In the genomic region with DNA sequence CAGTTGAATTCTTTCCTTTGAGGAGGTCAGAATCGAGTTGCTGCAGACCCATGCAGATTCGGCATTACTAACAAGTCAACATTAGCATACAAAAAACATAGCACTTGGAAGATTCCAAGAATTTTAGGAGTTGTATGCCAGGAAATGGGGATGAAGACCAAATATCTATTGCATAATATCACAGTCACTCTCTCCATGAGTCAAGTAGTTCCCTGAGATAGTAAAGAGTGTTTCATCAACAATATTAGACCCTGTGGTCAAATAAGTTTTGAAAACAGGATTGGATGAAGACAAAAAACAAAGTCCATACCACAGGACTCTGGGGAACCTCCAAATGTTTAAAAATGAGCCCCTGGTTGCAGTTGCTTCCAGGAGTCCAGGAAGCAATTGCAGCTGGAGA, we compare ENCODE assay signal across 1 cellular context.
TF ChIP-seq lines count a peak whose summit lies in the region.

No MANE protein-coding gene starts in this region.

TF ChIP-seq in K562, 482 proteins besides CTCF, POLR2A, EP300 and RAD21:
- TF ChIP-seq CEBPG (CRISPR knock-in tag; IDR thresholded peaks at IDR 0.05) (no peak), CEBPG (tag; conservative IDR thresholded peaks at IDR 0.05 in 1 of 2, IDR thresholded peaks at IDR 0.05 in 1 of 2) (peak; percentile 94 to 95), HDAC2 (IDR thresholded peaks at IDR 0.05) (no peak), FOSL1 (tag; conservative IDR thresholded peaks at IDR 0.05) (peak; percentile 80), TARDBP (IDR thresholded peaks at IDR 0.05) (no peak), CEBPB (tag; IDR thresholded peaks at IDR 0.05) (peak; percentile 85), ZNF551 (CRISPR knock-in tag; IDR thresholded peaks at IDR 0.05) (no peak), ZNF695 (CRISPR knock-in tag; IDR thresholded peaks at IDR 0.05) (no peak)
- TF ChIP-seq, protein P1, sequence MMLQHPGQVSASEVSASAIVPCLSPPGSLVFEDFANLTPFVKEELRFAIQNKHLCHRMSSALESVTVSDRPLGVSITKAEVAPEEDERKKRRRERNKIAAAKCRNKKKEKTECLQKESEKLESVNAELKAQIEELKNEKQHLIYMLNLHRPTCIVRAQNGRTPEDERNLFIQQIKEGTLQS (IDR thresholded peaks at IDR 0.05): peak; percentile 35; the same call in 1 of the 2 replicates
- TF ChIP-seq, protein P1 (CRISPR knock-in tag; conservative IDR thresholded peaks at IDR 0.05): no peak
- TF ChIP-seq, protein P2, sequence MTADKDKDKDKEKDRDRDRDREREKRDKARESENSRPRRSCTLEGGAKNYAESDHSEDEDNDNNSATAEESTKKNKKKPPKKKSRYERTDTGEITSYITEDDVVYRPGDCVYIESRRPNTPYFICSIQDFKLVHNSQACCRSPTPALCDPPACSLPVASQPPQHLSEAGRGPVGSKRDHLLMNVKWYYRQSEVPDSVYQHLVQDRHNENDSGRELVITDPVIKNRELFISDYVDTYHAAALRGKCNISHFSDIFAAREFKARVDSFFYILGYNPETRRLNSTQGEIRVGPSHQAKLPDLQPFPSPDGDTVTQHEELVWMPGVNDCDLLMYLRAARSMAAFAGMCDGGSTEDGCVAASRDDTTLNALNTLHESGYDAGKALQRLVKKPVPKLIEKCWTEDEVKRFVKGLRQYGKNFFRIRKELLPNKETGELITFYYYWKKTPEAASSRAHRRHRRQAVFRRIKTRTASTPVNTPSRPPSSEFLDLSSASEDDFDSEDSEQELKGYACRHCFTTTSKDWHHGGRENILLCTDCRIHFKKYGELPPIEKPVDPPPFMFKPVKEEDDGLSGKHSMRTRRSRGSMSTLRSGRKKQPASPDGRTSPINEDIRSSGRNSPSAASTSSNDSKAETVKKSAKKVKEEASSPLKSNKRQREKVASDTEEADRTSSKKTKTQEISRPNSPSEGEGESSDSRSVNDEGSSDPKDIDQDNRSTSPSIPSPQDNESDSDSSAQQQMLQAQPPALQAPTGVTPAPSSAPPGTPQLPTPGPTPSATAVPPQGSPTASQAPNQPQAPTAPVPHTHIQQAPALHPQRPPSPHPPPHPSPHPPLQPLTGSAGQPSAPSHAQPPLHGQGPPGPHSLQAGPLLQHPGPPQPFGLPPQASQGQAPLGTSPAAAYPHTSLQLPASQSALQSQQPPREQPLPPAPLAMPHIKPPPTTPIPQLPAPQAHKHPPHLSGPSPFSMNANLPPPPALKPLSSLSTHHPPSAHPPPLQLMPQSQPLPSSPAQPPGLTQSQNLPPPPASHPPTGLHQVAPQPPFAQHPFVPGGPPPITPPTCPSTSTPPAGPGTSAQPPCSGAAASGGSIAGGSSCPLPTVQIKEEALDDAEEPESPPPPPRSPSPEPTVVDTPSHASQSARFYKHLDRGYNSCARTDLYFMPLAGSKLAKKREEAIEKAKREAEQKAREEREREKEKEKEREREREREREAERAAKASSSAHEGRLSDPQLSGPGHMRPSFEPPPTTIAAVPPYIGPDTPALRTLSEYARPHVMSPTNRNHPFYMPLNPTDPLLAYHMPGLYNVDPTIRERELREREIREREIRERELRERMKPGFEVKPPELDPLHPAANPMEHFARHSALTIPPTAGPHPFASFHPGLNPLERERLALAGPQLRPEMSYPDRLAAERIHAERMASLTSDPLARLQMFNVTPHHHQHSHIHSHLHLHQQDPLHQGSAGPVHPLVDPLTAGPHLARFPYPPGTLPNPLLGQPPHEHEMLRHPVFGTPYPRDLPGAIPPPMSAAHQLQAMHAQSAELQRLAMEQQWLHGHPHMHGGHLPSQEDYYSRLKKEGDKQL (CRISPR knock-in tag; IDR thresholded peaks at IDR 0.05; ENCODE audit: borderline replicate concordance): no peak
